8 cellular contexts compared by ENCODE assay signal in genomic region chr18:56650944-56651770, GRCh38. TPM values are rescaled to one million over a fixed set of nuclear protein-coding genes. Genes with fewer than 3 reads are reported as not detected.
DNase-seq lines count a peak whose midpoint lies in the region; ATAC-seq and TF ChIP-seq lines count a peak whose summit lies in the region.

TSS of gene WDR7 (plus strand) at chr18:56651359. CDS start at chr18:56672516, 21,157 bp downstream.

- H2AK9ac ChIP-seq in IMR-90 (replicated peaks; ENCODE audit: low read depth, low read length, poor library complexity): peak within 1 kb of the TSS; percentile 65

- H3K4ac ChIP-seq in IMR-90 (ENCODE audit: low read depth, low read length): peak within 1 kb of the TSS; percentile 73

- no peak within 1 kb of the TSS for H2BK15ac ChIP-seq in IMR-90 (ENCODE audit: low read depth, low read length)

- peak within 1 kb of the TSS; percentile 97 for H3K4me2 ChIP-seq in IMR-90 (ENCODE audit: low read depth, low read length)

- H4K8ac ChIP-seq in IMR-90 (ENCODE audit: low read depth in 2 of 2, low read length in 2 of 2): peak within 1 kb of the TSS; percentile 35 to 92

- peak; percentile 99 for DNase-seq in DMS 273 (lab: John Stamatoyannopoulos, UW; ENCODE audit: unreplicated experiment)
- DNase-seq in IMR-90: peak; percentile 98
- DNase-seq in OCI-M1 (lab: John Stamatoyannopoulos, UW): peak; percentile 99
- DNase-seq in activated T-cell treated with anti-CD3 and anti-CD28 coated beads for 24 hours (ENCODE audit: low read depth): peak; percentile 95
- peak; percentile 56 for DNase-seq in epidermal melanocyte (ENCODE audit: insufficient read length, low spot score)
- peak; percentile 94 for DNase-seq in middle frontal gyrus (ENCODE audit: extremely low spot score, low spot score)
- DNase-seq in stimulated activated CD8-positive, alpha-beta memory T cell treated with anti-CD3 and anti-CD28 coated beads, Interleukin-2, amount 100 ng/mL, for 48 hours (ENCODE audit: low read depth in 2 of 2): peak; percentile 87

- H2BK5ac ChIP-seq in IMR-90 (ENCODE audit: low read depth, low read length, poor library complexity, severe bottlenecking): peak within 1 kb of the TSS; percentile 71

- POLR2A ChIA-PET in IMR-90 (lab: Charles Lee; ENCODE audit: unreplicated experiment): interaction anchor here (0.5 to 1.1 kb wide), 3 partner anchors 10 to 65 kb away, joined by 3 to 5 read pairs (median 4); no protein-coding TSS in a partner anchor

- in situ Hi-C loops in IMR-90 (cut with MboI; ENCODE audit: low sequenced_read_pairs): no loop called here

- no TSS peak for BruUV-seq in IMR-90 (replicated peaks; lab: Mats Ljungman, UMichigan)

- no peak within 1 kb of the TSS; the same call in none of the 2 replicates for H2AK5ac ChIP-seq in IMR-90 (ENCODE audit: low read depth, low read length)

- peak; percentile 96 for ATAC-seq in GM21528 (IDR thresholded peaks at IDR 0.05; ENCODE audit: low FRiP score, unreplicated experiment)
- ATAC-seq in IMR-90 (ENCODE audit: low read depth): peak; percentile 100

- H4K20me1 ChIP-seq in IMR-90 (ENCODE audit: insufficient read depth, low read length): no peaks in the 10 kb centered on the region

- 0% methylated on average over 9 of the region's 47 CpGs; no CpG with 5 or more reads in 1 of the 2 experiments for whole genome bisulfite sequencing in IMR-90 (ENCODE audit: extremely low coverage in 2 of 2, insufficient read length in 1 of 2), 2 experiments

- intact Hi-C loops in IMR-90 (cut with micrococcal nuclease): no loop called here

- peak within 1 kb of the TSS; percentile 35 for H3K56ac ChIP-seq in IMR-90 (ENCODE audit: extremely low read depth, insufficient read depth, low read length)

- H3K27ac ChIP-seq in IMR-90 (ENCODE audit: insufficient read depth, low read length): peak within 1 kb of the TSS; percentile 75

- H4K5ac ChIP-seq in IMR-90 (ENCODE audit: low read depth, low read length): peak within 1 kb of the TSS; percentile 94

- no peak for TF ChIP-seq RAD21 in IMR-90 (IDR thresholded peaks at IDR 0.05; ENCODE audit: low read length)

- H3K4me3 ChIP-seq in IMR-90 (ENCODE audit: insufficient read depth, low read depth, low read length): peak within 1 kb of the TSS; percentile 81

- H3K36me3 ChIP-seq in IMR-90 (ENCODE audit: control insufficient read depth, insufficient read depth, low read length): no peaks in the 10 kb centered on the region

- H3K23ac ChIP-seq in IMR-90 (ENCODE audit: low read depth, low read length): peak within 1 kb of the TSS; percentile 44; the same call in 1 of the 2 replicates

- H3K18ac ChIP-seq in IMR-90 (ENCODE audit: low read depth, low read length): peak within 1 kb of the TSS; percentile 49; the same call in 1 of the 2 replicates

- dilution Hi-C loops in IMR-90 (cut with HindIII; ENCODE audit: low sequenced_read_pairs, unreplicated experiment): no loop called here

- H3K79me1 ChIP-seq in IMR-90 (ENCODE audit: low read depth in 1 of 2, low read length in 2 of 2): peaks cover 8 to 20% of the 10 kb centered on the region in 2 experiments; a peak in 3 of 4 replicates

- H3K14ac ChIP-seq in IMR-90 (replicated peaks; ENCODE audit: low read depth, low read length): peak within 1 kb of the TSS; percentile 66

- no peak; the same call in 1 of the 2 replicates for TF ChIP-seq POLR2A in IMR-90 (IDR thresholded peaks at IDR 0.05; ENCODE audit: low read depth, low read length)

- peaks cover 4% of the 10 kb centered on the region for H3K9me1 ChIP-seq in IMR-90 (ENCODE audit: insufficient read depth, low read length)

- H3K27me3 ChIP-seq in IMR-90 (ENCODE audit: control insufficient read depth, insufficient read depth, low read length): no peaks in the 10 kb centered on the region

- H3K9ac ChIP-seq in IMR-90 (ENCODE audit: low read depth, low read length): peak within 1 kb of the TSS; percentile 80

- H2AFZ ChIP-seq in IMR-90 (replicated peaks; ENCODE audit: low read length, poor library complexity): peak within 1 kb of the TSS; percentile 97

- TF ChIP-seq CTCF in IMR-90 (conservative IDR thresholded peaks at IDR 0.05; ENCODE audit: low read depth, low read length): no peak

- no peaks in the 10 kb centered on the region for H3K9me3 ChIP-seq in IMR-90 (ENCODE audit: control insufficient read depth, insufficient read depth, low read length)

- H4K91ac ChIP-seq in IMR-90 (ENCODE audit: insufficient read depth, low read depth, low read length): peak within 1 kb of the TSS; percentile 63; the same call in 1 of the 2 replicates

- peaks cover 3% of the 10 kb centered on the region; the same call in 1 of the 2 replicates for H3K4me1 ChIP-seq in IMR-90 (ENCODE audit: control insufficient read depth, insufficient read depth, low read length)

- peak within 1 kb of the TSS; percentile 44 for H2BK120ac ChIP-seq in IMR-90 (ENCODE audit: low read depth, low read length)

- CTCF ChIA-PET in IMR-90 (lab: Yijun Ruan, JAX): interaction anchor here (0.6 kb wide), 1 partner anchor 28 kb away, joined by 4 read pairs; no protein-coding TSS in a partner anchor

- peak within 1 kb of the TSS; percentile 18; the same call in 1 of the 2 replicates for H2BK20ac ChIP-seq in IMR-90 (ENCODE audit: low read depth, low read length)

TF ChIP-seq in IMR-90, 13 proteins besides CTCF, POLR2A, EP300 and RAD21:
- TF ChIP-seq MXI1 (IDR thresholded peaks at IDR 0.05; ENCODE audit: borderline replicate concordance, low read depth, low read length): 0 out of 2 replicates have a peak, but pooled peaks have one; percentile 30
- no peak for TF ChIP-seq RFX5 (IDR thresholded peaks at IDR 0.05; ENCODE audit: low read depth, low read length)
- no peak for TF ChIP-seq FOS (IDR thresholded peaks at IDR 0.05; ENCODE audit: low read depth, low read length)
- TF ChIP-seq CEBPB (IDR thresholded peaks at IDR 0.05; ENCODE audit: low read depth, low read length): peak; percentile 99
- no peak for TF ChIP-seq ELK1 (IDR thresholded peaks at IDR 0.05; ENCODE audit: borderline replicate concordance, low read depth, low read length)
- TF ChIP-seq MAFK (IDR thresholded peaks at IDR 0.05; ENCODE audit: low read depth, low read length): 0 out of 2 replicates have a peak, but pooled peaks have one; percentile 15
- TF ChIP-seq RCOR1 (IDR thresholded peaks at IDR 0.05; ENCODE audit: insufficient replicate concordance, low read length): peak; percentile 87
- no peak for TF ChIP-seq NFE2L2 (IDR thresholded peaks at IDR 0.05; ENCODE audit: low read depth, low read length)
- TF ChIP-seq BHLHE40 (IDR thresholded peaks at IDR 0.05; ENCODE audit: low read depth, low read length): no peak
- TF ChIP-seq SMC3 (IDR thresholded peaks at IDR 0.05; ENCODE audit: low read depth, low read length): no peak
- peak; percentile 53 for TF ChIP-seq USF2 (IDR thresholded peaks at IDR 0.05; ENCODE audit: low read depth, low read length)
- peak; percentile 10; the same call in 1 of the 2 replicates for TF ChIP-seq MAZ (IDR thresholded peaks at IDR 0.05; ENCODE audit: borderline replicate concordance, low read depth, low read length)
- peak; percentile 92; the same call in 1 of the 2 replicates for TF ChIP-seq CHD1 (IDR thresholded peaks at IDR 0.05; ENCODE audit: low read depth, low read length)

RNA-seq across cellular contexts. Expression of gene WDR7, which starts in this region (rescaled TPM):
- 18.6 and 23.3 TPM in 2 replicates for total RNA-seq in IMR-90 (2012; rRNA removed)
- polyA plus RNA-seq in IMR-90 (2012; rRNA removed): 3.7 and 8.2 TPM in 2 replicates
- polyA plus RNA-seq in IMR-90 (2012; cell fraction: cytosol; rRNA removed): 1.4 and 1.9 TPM in 2 replicates
- 2.3 and 3.7 TPM in 2 replicates for polyA plus RNA-seq in IMR-90 (2012; cell fraction: nucleus; rRNA removed; ENCODE audit: low replicate concordance)

Comparison
In these comparisons a context has a peak if more than half of its experiments do, and no peak if none do; other contexts are left out.
1. Peak in every context shown above with its lines: DNase-seq, ATAC-seq, H3K4me3 ChIP-seq and H3K27ac ChIP-seq.